11 cellular contexts compared by ENCODE assay signal in genomic region chr18:76367168-76367785, GRCh38.
"Had no signal": no experiment of that assay in that cellular context is flagged by ENCODE, and none has a peak within 500 bp of the region (broad histone marks: within the 10 kb centered on the region; RNA-seq: fewer than 3 reads in every experiment).

No MANE protein-coding gene starts in this region.

- H3K27ac Mint-ChIP-seq: activated T-cell treated with anti-CD3 and anti-CD28 coated beads, Interleukin-2, amount 50 U/mL, for 72 hours had no signal

- H3K9me3 ChIP-seq: thyroid gland, vagina had no signal

- H3K27ac ChIP-seq: thyroid gland, vagina had no signal

- H3K4me1 Mint-ChIP-seq: central memory CD8-positive, alpha-beta T cell had no signal

- H3K4me3 Mint-ChIP-seq: activated T-cell treated with anti-CD3 and anti-CD28 coated beads, Interleukin-2, amount 50 U/mL, for 72 hours; central memory CD8-positive, alpha-beta T cell; immature natural killer cell; nephron had no signal

- H3K4me3 ChIP-seq: thyroid gland, vagina had no signal

- H3K36me3 ChIP-seq: vagina had no signal

- H3K27me3 ChIP-seq: thyroid gland, vagina had no signal

- H3K9me3 Mint-ChIP-seq: activated T-cell treated with anti-CD3 and anti-CD28 coated beads, Interleukin-2, amount 50 U/mL, for 72 hours; central memory CD8-positive, alpha-beta T cell; immature natural killer cell; nephron had no signal

- DNase-seq: activated CD4-positive, alpha-beta T cell treated with anti-CD3 and anti-CD28 coated beads, Interleukin-2, amount 50 U/mL, for 48 hours; activated CD4-positive, CD25-positive, alpha-beta regulatory T cell treated with anti-CD3 and anti-CD28 coated beads, Interleukin-2, amount 50 U/mL, for 72 hours; activated T-cell treated with anti-CD3 and anti-CD28 coated beads, Interleukin-2, amount 50 U/mL, for 72 hours; immature natural killer cell; left colon; stimulated activated CD4-positive, alpha-beta T cell treated with anti-CD3 and anti-CD28 coated beads, Interleukin-4, amount 100 ng/mL, for 4 hours; T-helper 9 cell; thyroid gland had no signal

- ATAC-seq: activated T-cell treated with anti-CD3 and anti-CD28 coated beads, Interleukin-2, amount 50 U/mL, for 72 hours; left colon had no signal
